ENCODE assay signal across 19 cellular contexts in genomic region chr6:92989656-92990055, GRCh38.
"Had no signal": no experiment of that assay in that cellular context is flagged by ENCODE, and none has a peak within 500 bp of the region (broad histone marks: within the 10 kb centered on the region; RNA-seq: fewer than 3 reads in every experiment).

No MANE protein-coding gene starts in this region.

- H3K36me3 ChIP-seq: breast epithelium, esophagus squamous epithelium, lower lobe of right lung, neural progenitor cell, upper lobe of right lung had no signal

- H3K4me1 ChIP-seq: breast epithelium, esophagus squamous epithelium, lower lobe of right lung, neural progenitor cell, upper lobe of right lung had no signal

- H3K27me3 ChIP-seq: breast epithelium, esophagus squamous epithelium, neural progenitor cell, upper lobe of right lung had no signal

- DNase-seq: activated CD4-positive, alpha-beta T cell treated with anti-CD3 and anti-CD28 coated beads for 4 hours; activated CD4-positive, alpha-beta T cell treated with anti-CD3 and anti-CD28 coated beads, Interleukin-2, amount 50 U/mL, for 48 hours; activated CD4-positive, CD25-positive, alpha-beta regulatory T cell; activated CD8-positive, alpha-beta memory T cell treated with anti-CD3 and anti-CD28 coated beads, Interleukin-2, amount 50 U/mL, for 48 hours; activated naive CD4-positive, alpha-beta T cell treated with anti-CD3 and anti-CD28 coated beads for 36 hours; activated naive CD8-positive, alpha-beta T cell treated with anti-CD3 and anti-CD28 coated beads, Interleukin-2, amount 10 ng/mL, durations not matched to agents 7 days and 5 days; activated T-cell treated with anti-CD3 and anti-CD28 coated beads, Interleukin-2, amount 50 U/mL, for 4 hours; esophagus squamous epithelium; foreskin fibroblast; kidney; lower lobe of right lung; naive thymus-derived CD4-positive, alpha-beta T cell; stimulated activated CD4-positive, alpha-beta T cell treated with anti-CD3 and anti-CD28 coated beads, Interleukin-2, amount 100 ng/mL, for 48 hours; stimulated activated naive CD4-positive, alpha-beta T cell treated with Interleukin-2 at 50 U/mL for 16 hours; T1000; upper lobe of right lung had no signal

- H3K4me3 ChIP-seq: breast epithelium, coronary artery, esophagus squamous epithelium, lower lobe of right lung, neural progenitor cell, upper lobe of right lung had no signal

- H3K9me3 ChIP-seq: breast epithelium, esophagus squamous epithelium, lower lobe of right lung, upper lobe of right lung had no signal
